ENCODE assay signal across 10 cellular contexts in genomic region chr11:68331338-68331947, GRCh38. TPM values are rescaled to one million over a fixed set of nuclear protein-coding genes. Genes with fewer than 3 reads are reported as not detected.
DNase-seq lines count a peak whose midpoint lies in the region; ATAC-seq and TF ChIP-seq lines count a peak whose summit lies in the region.
"Had no signal": no experiment of that assay in that cellular context is flagged by ENCODE, and none has a peak within 500 bp of the region (broad histone marks: within the 10 kb centered on the region; RNA-seq: fewer than 3 reads in every experiment).

No MANE protein-coding gene starts in this region.

- no peak overlapping the region for H3K4me3 Mint-ChIP-seq in activated naive CD8-positive, alpha-beta T cell treated with anti-CD3 and anti-CD28 coated beads, Interleukin-2, amount 50 U/mL, for 24 hours
- no peak overlapping the region for H3K4me3 Mint-ChIP-seq in natural killer cell

- no peak overlapping the region for H2AFZ ChIP-seq in mesenchymal stem cell (ENCODE audit: low read depth, low read length)

- H4K91ac ChIP-seq in mesenchymal stem cell (ENCODE audit: low read length), result peak overlapping the region; percentile 67

- H3K36me3 ChIP-seq in mesenchymal stem cell (ENCODE audit: control insufficient read depth in 1 of 2, insufficient read depth in 2 of 2, low read depth in 1 of 2, low read length in 2 of 2) (peaks cover 0 to 13% of the 10 kb centered on the region in 2 experiments), thyroid gland (no peaks in the 10 kb centered on the region)

- H3K4me1 ChIP-seq in mesenchymal stem cell (ENCODE audit: control insufficient read depth, insufficient read depth, low read depth, low read length), result peaks cover 35% of the 10 kb centered on the region
- peaks cover 48 to 80% of the 10 kb centered on the region in 2 donors for H3K4me1 ChIP-seq in thyroid gland

- H2BK120ac ChIP-seq in mesenchymal stem cell (ENCODE audit: low read depth, low read length), result peak overlapping the region; percentile 55

- TF ChIP-seq POLR2A in thyroid gland (IDR thresholded peaks at IDR 0.05), result no peak

- H3K4ac ChIP-seq in mesenchymal stem cell (ENCODE audit: low read depth in 1 of 2, low read length in 2 of 2), result peak overlapping the region; percentile 35 to 51

- TF ChIP-seq CTCF in thyroid gland (IDR thresholded peaks at IDR 0.05) (no peak), natural killer cell (IDR thresholded peaks at IDR 0.05) (no peak)

- no peak overlapping the region for H3K9ac ChIP-seq in mesenchymal stem cell (ENCODE audit: low read length)

- no peaks in the 10 kb centered on the region for H3K9me3 Mint-ChIP-seq in activated naive CD8-positive, alpha-beta T cell treated with anti-CD3 and anti-CD28 coated beads, Interleukin-2, amount 50 U/mL, for 24 hours
- no peaks in the 10 kb centered on the region for H3K9me3 Mint-ChIP-seq in natural killer cell

- no peaks in the 10 kb centered on the region for H3K27me3 Mint-ChIP-seq in activated naive CD8-positive, alpha-beta T cell treated with anti-CD3 and anti-CD28 coated beads, Interleukin-2, amount 50 U/mL, for 24 hours
- peaks cover 0 to 2% of the 10 kb centered on the region in 2 donors for H3K27me3 Mint-ChIP-seq in natural killer cell (ENCODE audit: low read depth in 2 of 2)

- 44% methylated on average over 14 of the region's 14 CpGs for WGBS in mesenchymal stem cell
- WGBS in thyroid gland, 2 donors, result 75 to 76% methylated on average over 14 of the region's 14 CpGs

- H3K18ac ChIP-seq in mesenchymal stem cell (ENCODE audit: low read depth in 1 of 2, low read length in 2 of 2), result peak overlapping the region; percentile 24 to 50

- H2AK5ac ChIP-seq in mesenchymal stem cell (ENCODE audit: low read length, severe bottlenecking), result peak overlapping the region; percentile 24

- peaks cover 49% of the 10 kb centered on the region for H3K79me1 ChIP-seq in mesenchymal stem cell (replicated peaks; ENCODE audit: low read length, poor library complexity, severe bottlenecking)

- H2BK5ac ChIP-seq in mesenchymal stem cell (ENCODE audit: low read depth, low read length, poor library complexity, severe bottlenecking), result no peak overlapping the region

- ATAC-seq in activated naive CD8-positive, alpha-beta T cell treated with anti-CD3 and anti-CD28 coated beads, Interleukin-2, amount 50 U/mL, for 24 hours, result peak; percentile 33
- ATAC-seq in GM21367 (IDR thresholded peaks at IDR 0.05; ENCODE audit: unreplicated experiment) (no peak), natural killer cell (no peak)

- H3K9me3 ChIP-seq in mesenchymal stem cell (ENCODE audit: control insufficient read depth, low read length) (no peaks in the 10 kb centered on the region), thyroid gland (no peaks in the 10 kb centered on the region)

- no peak overlapping the region for H3K27ac ChIP-seq in mesenchymal stem cell (ENCODE audit: low read length, poor library complexity, severe bottlenecking)
- peak overlapping the region in 2 of 3 donors; percentile 55 to 75 for H3K27ac ChIP-seq in thyroid gland

- H3K14ac ChIP-seq in mesenchymal stem cell (ENCODE audit: low read length in 2 of 2), result peak overlapping the region in 1 of 2 experiments; percentile 53

- H4K8ac ChIP-seq in mesenchymal stem cell (ENCODE audit: low read length), result peak overlapping the region; percentile 19

- H3K27me3 ChIP-seq in mesenchymal stem cell (ENCODE audit: control insufficient read depth in 1 of 2, insufficient read depth in 1 of 2, low read length in 2 of 2), result no peaks in the 10 kb centered on the region
- no peaks in the 10 kb centered on the region for H3K27me3 ChIP-seq in thyroid gland

- H3K36me3 Mint-ChIP-seq in activated naive CD8-positive, alpha-beta T cell treated with anti-CD3 and anti-CD28 coated beads, Interleukin-2, amount 50 U/mL, for 24 hours (ENCODE audit: low read depth), result no peaks in the 10 kb centered on the region
- no peaks in the 10 kb centered on the region for H3K36me3 Mint-ChIP-seq in natural killer cell

- H3K4me2 ChIP-seq in mesenchymal stem cell (ENCODE audit: low read length, poor library complexity, severe bottlenecking), result no peak overlapping the region

- peak; percentile 63 for DNase-seq in activated CD8-positive, alpha-beta memory T cell treated with anti-CD3 and anti-CD28 coated beads for 24 hours
- DNase-seq in activated CD8-positive, alpha-beta memory T cell treated with anti-CD3 and anti-CD28 coated beads, Interleukin-2, amount 50 U/mL, for 4 hours, result no peak
- no peak for DNase-seq in activated naive CD8-positive, alpha-beta T cell treated with anti-CD3 and anti-CD28 coated beads, Interleukin-2, amount 50 U/mL, for 24 hours
- no peak for DNase-seq in mesenchymal stem cell
- no peak for DNase-seq in thyroid gland
- no peak for DNase-seq in NCI-H774 (lab: John Stamatoyannopoulos, UW)
- DNase-seq in natural killer cell, result no peak
- DNase-seq: activated gamma-delta T cell, NCI-H1092 treated with DMSO at 0.1 percent for 48 hours had no signal

- H3K4me3 ChIP-seq in mesenchymal stem cell (ENCODE audit: insufficient read depth in 1 of 2, low read depth in 1 of 2, low read length in 2 of 2), result no peak overlapping the region
- H3K4me3 ChIP-seq in thyroid gland (replicated peaks in 1 of 3), result no peak overlapping the region

- peaks cover 67% of the 10 kb centered on the region for H3K4me1 Mint-ChIP-seq in activated naive CD8-positive, alpha-beta T cell treated with anti-CD3 and anti-CD28 coated beads, Interleukin-2, amount 50 U/mL, for 24 hours
- H3K4me1 Mint-ChIP-seq in natural killer cell, result peaks cover 17 to 27% of the 10 kb centered on the region in 2 donors

- peak overlapping the region in 1 of 2 experiments; percentile 56 for H2BK12ac ChIP-seq in mesenchymal stem cell (ENCODE audit: low read length in 2 of 2)

- no peak overlapping the region for H3K23ac ChIP-seq in mesenchymal stem cell (ENCODE audit: low read length in 2 of 2)

- intact Hi-C loops in thyroid gland (cut with DNase I), result no loop called here
- intact Hi-C loops in natural killer cell (cut with micrococcal nuclease), result no loop called here

- peak overlapping the region; percentile 76 for H3K27ac Mint-ChIP-seq in activated naive CD8-positive, alpha-beta T cell treated with anti-CD3 and anti-CD28 coated beads, Interleukin-2, amount 50 U/mL, for 24 hours
- no peak overlapping the region for H3K27ac Mint-ChIP-seq in natural killer cell

- H2BK15ac ChIP-seq in mesenchymal stem cell (ENCODE audit: low read depth, poor library complexity, severe bottlenecking), result no peak overlapping the region

RNA-seq across cellular contexts. Expression of gene LRP5, which starts 19.1 kb away (rescaled TPM):
- 46.4 TPM for polyA plus RNA-seq in mesenchymal stem cell (2013, experiment 1 of 2)
- 41.4 TPM for polyA plus RNA-seq in mesenchymal stem cell (2013, experiment 2 of 2)
- total RNA-seq in thyroid gland (10 to 100 TPM; 45.8 to 75.5 (median 54.3) TPM), natural killer cell (1 to 10 TPM in 1 of 3 donors, under 1 TPM in 2; 0.36 to 1.3 (median 0.89) TPM)

RNA-seq across cellular contexts. Expression of gene C11orf24, which starts 59.7 kb away (rescaled TPM):
- 90.1 TPM for polyA plus RNA-seq in mesenchymal stem cell (2013, experiment 1 of 2)
- polyA plus RNA-seq in mesenchymal stem cell (2013, experiment 2 of 2), result 93.9 TPM
- total RNA-seq in thyroid gland, result 10 to 100 TPM; 12.4 to 28.3 (median 24.4) TPM
- 10 to 100 TPM; 15.6 to 26.1 (median 17.7) TPM for total RNA-seq in natural killer cell

Comparison
In these comparisons a context has a peak if more than half of its experiments do, and no peak if none do; other contexts are left out.
1. RNA of gene LRP5, which starts 19.1 kb away (total RNA-seq): 45.8 to 75.5 TPM in thyroid gland; 0.36 to 1.3 TPM in natural killer cell; every median in the first group is over 10 times any median in the second.